6 cellular contexts compared by ENCODE assay signal in the genomic region with DNA sequence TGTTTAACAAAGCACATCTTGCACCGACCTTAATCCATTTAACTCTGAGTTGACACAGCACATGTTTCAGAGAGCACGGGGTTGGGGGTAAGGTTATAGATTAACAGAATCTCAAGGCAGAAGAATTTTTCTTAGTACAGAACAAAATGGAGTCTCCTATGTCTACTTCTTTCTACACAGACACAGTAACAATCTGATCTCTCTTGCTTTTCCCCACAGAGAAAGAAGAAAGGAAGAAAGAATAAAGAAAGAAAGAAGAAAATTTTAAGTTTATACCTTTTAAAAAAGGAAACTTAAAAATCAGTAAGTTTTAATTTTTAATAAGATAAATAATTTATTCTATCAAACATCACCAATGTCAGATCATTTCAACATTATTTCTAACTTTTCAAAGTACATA.
DNase-seq lines count a peak whose midpoint lies in the region; ATAC-seq, FAIRE-seq and TF ChIP-seq lines count a peak whose summit lies in the region.
"Not testable (repeated sequence)": the region's sequence is repeated elsewhere in the genome, so short reads cannot be mapped to it uniquely, and the experiment has no call there.

No MANE protein-coding gene starts in this region.

- not testable (repeated sequence) for TF ChIP-seq EP300 in K562 (IDR thresholded peaks at IDR 0.05; ENCODE audit: low read length); HepG2 (IDR thresholded peaks at IDR 0.05; ENCODE audit: low read depth in 2 of 2, low read length in 2 of 2); HepG2 (CRISPR knock-in tag; IDR thresholded peaks at IDR 0.05; ENCODE audit: borderline replicate concordance)

- intact Hi-C loops in K562 (cut with micrococcal nuclease) = loop anchor here (2.0 to 5.0 kb wide), 3 partner anchors 199 to 727 kb away; no protein-coding TSS in a partner anchor
- intact Hi-C loops in HepG2 (cut with micrococcal nuclease; ENCODE audit: unreplicated experiment) = loop anchor here (1.0 to 5.0 kb wide), 3 partner anchors 169 to 245 kb away; partner anchors contain the start of gene SLC16A10

- not testable (repeated sequence) for H3K9me3 Mint-ChIP-seq in GM23338; progenitor cell of endocrine pancreas (ENCODE audit: low read depth)

- not testable (repeated sequence) for H3K9me3 ChIP-seq in HUES6 (ENCODE audit: control insufficient read depth, insufficient read depth, low read depth, low read length); K562 (replicated peaks; ENCODE audit: control insufficient read depth, insufficient read depth, low read depth, low read length); HepG2 (ENCODE audit: low read length)

- H3K4me3 ChIP-seq in GM23338 = peak overlapping the region; percentile 34; the same call in 1 of the 2 replicates
- H3K4me3 ChIP-seq in HUES6 (ENCODE audit: low read depth, low read length) = peak overlapping the region; percentile 18; the same call in 1 of the 2 replicates
- not testable (repeated sequence) for H3K4me3 ChIP-seq in K562; HepG2 (replicated peaks in 1 of 3; ENCODE audit: insufficient read depth in 1 of 3, low read depth in 2 of 3, low read length in 3 of 3)

- not testable (repeated sequence) for DNase-seq in GM23338 (ENCODE audit: low spot score); K562 (ENCODE audit: extremely low read depth in 1 of 4, low spot score in 3 of 4); HepG2 (ENCODE audit: low spot score); progenitor cell of endocrine pancreas (ENCODE audit: low spot score, unreplicated experiment)

- TF ChIP-seq CTCF in 22Rv1 (IDR thresholded peaks at IDR 0.05); GM23338 (conservative IDR thresholded peaks at IDR 0.05; ENCODE audit: low read depth in 2 of 2); K562 (IDR thresholded peaks at IDR 0.05 in 2 of 3, conservative IDR thresholded peaks at IDR 0.05 in 1 of 3; ENCODE audit: insufficient read depth in 2 of 3, low read depth in 1 of 3, low read length in 3 of 3); HepG2 (CRISPR knock-in tag; IDR thresholded peaks at IDR 0.05); progenitor cell of endocrine pancreas (IDR thresholded peaks at IDR 0.05; ENCODE audit: unreplicated experiment): not testable (repeated sequence)

- not testable (repeated sequence) for H3K36me3 Mint-ChIP-seq in GM23338 (ENCODE audit: low read depth); progenitor cell of endocrine pancreas (ENCODE audit: insufficient read depth)

- H3K36me3 ChIP-seq in GM23338 (ENCODE audit: insufficient read depth); HUES6 (ENCODE audit: control insufficient read depth, insufficient read depth, low read length); K562 (ENCODE audit: control insufficient read depth, insufficient read depth, low read length); HepG2 (replicated peaks in 1 of 2; ENCODE audit: control insufficient read depth in 1 of 2, insufficient read depth in 2 of 2, low read length in 2 of 2): not testable (repeated sequence)

- CTCF ChIA-PET in K562 (lab: Yijun Ruan, JAX; ENCODE audit: low intra/inter-chr PET ratio) (interaction anchor here (0.6 to 1.7 kb wide), 3 partner anchors 244 to 1387 kb away, joined by 3 to 9 read pairs (median 4); no protein-coding TSS in a partner anchor), HepG2 (lab: Yijun Ruan, JAX; ENCODE audit: low intra/inter-chr PET ratio, low total read pairs) (interaction anchor here (0.8 kb wide), 1 partner anchor 198 kb away, joined by 3 read pairs; no protein-coding TSS in a partner anchor)

- H3K9me1 ChIP-seq in K562 (ENCODE audit: control insufficient read depth, insufficient read depth, low read length) = not testable (repeated sequence)

- not testable (repeated sequence) for H3K27ac Mint-ChIP-seq in GM23338
- H3K27ac Mint-ChIP-seq in progenitor cell of endocrine pancreas = peak overlapping the region; percentile 95

- ATAC-seq in GM23338, K562, HepG2: not testable (repeated sequence)

- H3K27me3 ChIP-seq in GM23338 (ENCODE audit: insufficient read depth) = peaks cover 12% of the 10 kb centered on the region
- peaks cover 10% of the 10 kb centered on the region; the same call in 1 of the 2 replicates for H3K27me3 ChIP-seq in HUES6 (ENCODE audit: control insufficient read depth, insufficient read depth, low read length)
- H3K27me3 ChIP-seq in K562 (ENCODE audit: control insufficient read depth in 2 of 2, insufficient read depth in 2 of 2, low read length in 2 of 2); HepG2 (ENCODE audit: control insufficient read depth in 1 of 2, insufficient read depth in 2 of 2, low read length in 2 of 2): not testable (repeated sequence)

- H2AFZ ChIP-seq in GM23338 = peak overlapping the region; percentile 28; the same call in 1 of the 2 replicates
- not testable (repeated sequence) for H2AFZ ChIP-seq in K562 (ENCODE audit: low read depth, low read length); HepG2 (ENCODE audit: low read length)

- H3K4me1 Mint-ChIP-seq in GM23338 (peaks cover 46% of the 10 kb centered on the region), progenitor cell of endocrine pancreas (ENCODE audit: low read depth) (peaks cover 46% of the 10 kb centered on the region)

- not testable (repeated sequence) for H4K20me1 ChIP-seq in GM23338 (replicated peaks; ENCODE audit: insufficient read depth); K562 (replicated peaks; ENCODE audit: control insufficient read depth, insufficient read depth, low read length); HepG2 (ENCODE audit: insufficient read depth, low read length)

- in situ Hi-C loops in K562 (cut with MboI) = loop anchor here (25.0 kb wide), 1 partner anchor 381 kb away; no protein-coding TSS in a partner anchor
- in situ Hi-C loops in HepG2 (cut with HindIII; ENCODE audit: extremely low pct_ligation_motif_present, low pct_unique_long_range_greater_than_20kb) = not testable (repeated sequence)

- H3K4me2 ChIP-seq in GM23338 (peak overlapping the region; percentile 48), HepG2 (ENCODE audit: low read depth, low read length) (peak overlapping the region; percentile 38)
- not testable (repeated sequence) for H3K4me2 ChIP-seq in K562 (ENCODE audit: insufficient read depth, low read length)

- H3K27me3 Mint-ChIP-seq in GM23338 (ENCODE audit: insufficient read depth, low read depth, poor library complexity) = peaks cover 22% of the 10 kb centered on the region
- H3K27me3 Mint-ChIP-seq in progenitor cell of endocrine pancreas = not testable (repeated sequence)

- 0% methylated on average over 1 of the region's 2 CpGs for WGBS in K562 (ENCODE audit: insufficient coverage, low coverage, missing lambda C conversion rate)
- no CpG with 5 or more reads among the region's 2 CpGs for WGBS in HepG2 (ENCODE audit: low lambda C conversion rate)

- H3F3A ChIP-seq in GM23338 (replicated peaks; ENCODE audit: low read depth) = not testable (repeated sequence)

- H3K4me1 ChIP-seq in GM23338 (ENCODE audit: insufficient read depth) (peaks cover 49% of the 10 kb centered on the region), HUES6 (ENCODE audit: control insufficient read depth, insufficient read depth, low read length) (peaks cover 58% of the 10 kb centered on the region), K562 (replicated peaks in 1 of 2; ENCODE audit: control insufficient read depth in 2 of 2, insufficient read depth in 2 of 2, low read length in 2 of 2) (peaks cover 21 to 23% of the 10 kb centered on the region in 2 experiments), HepG2 (ENCODE audit: insufficient read depth, low read length) (peaks cover 46% of the 10 kb centered on the region)

- H3K4me3 Mint-ChIP-seq in GM23338 = peak overlapping the region; percentile 47; the same call in 1 of the 3 replicates
- H3K4me3 Mint-ChIP-seq in progenitor cell of endocrine pancreas (ENCODE audit: low read depth) = not testable (repeated sequence)

- not testable (repeated sequence) for TF ChIP-seq RAD21 in K562 (CRISPR knock-in tag; conservative IDR thresholded peaks at IDR 0.05 in 1 of 2, IDR thresholded peaks at IDR 0.05 in 1 of 2); HepG2 (CRISPR knock-in tag; IDR thresholded peaks at IDR 0.05)

- not testable (repeated sequence) for BruUV-seq in K562 (replicated peaks; lab: Mats Ljungman, UMichigan); HepG2 (replicated peaks; lab: Mats Ljungman, UMichigan)

- peak overlapping the region; percentile 55 for H3K9ac ChIP-seq in HUES6 (ENCODE audit: low read length)
- H3K9ac ChIP-seq in K562 (ENCODE audit: insufficient read depth in 1 of 2, low read depth in 2 of 2, low read length in 2 of 2); HepG2 (ENCODE audit: insufficient read depth, low read depth, low read length): not testable (repeated sequence)

- FAIRE-seq in K562 (lab: Jason Lieb, UNC); HepG2 (lab: Jason Lieb, UNC): not testable (repeated sequence)

- H3K27ac ChIP-seq in 22Rv1 = peak overlapping the region; percentile 21
- H3K27ac ChIP-seq in GM23338 (ENCODE audit: low read depth); HUES6 (ENCODE audit: low read depth, low read length); K562 (ENCODE audit: extremely low read depth, low read depth, low read length); HepG2 (ENCODE audit: extremely low read length, insufficient read depth, low read length): not testable (repeated sequence)

- POLR2A ChIA-PET in K562 (lab: Yijun Ruan, JAX) = interaction anchor here (0.6 kb wide), 1 partner anchor 330 kb away, joined by 4 read pairs; no protein-coding TSS in a partner anchor
- POLR2A ChIA-PET in HepG2 (lab: Yijun Ruan, JAX) = not testable (repeated sequence)

- TF ChIP-seq POLR2A in K562 (conservative IDR thresholded peaks at IDR 0.05); HepG2 (IDR thresholded peaks at IDR 0.05; ENCODE audit: insufficient read depth in 1 of 2, low read depth in 2 of 2, low read length in 2 of 2): not testable (repeated sequence)

- not testable (repeated sequence) for H3K9me2 ChIP-seq in GM23338 (ENCODE audit: insufficient read depth)

- H3K79me2 ChIP-seq in GM23338 (replicated peaks; ENCODE audit: insufficient read depth) (peaks cover 15% of the 10 kb centered on the region), K562 (ENCODE audit: control insufficient read depth, insufficient read depth, low read length) (peaks cover 14% of the 10 kb centered on the region), HepG2 (ENCODE audit: insufficient read depth, low read length) (peaks cover 11% of the 10 kb centered on the region)
